ENCODE assay signal across 1 cellular context in genomic region chr12:99450231-99450630, GRCh38.
TF ChIP-seq lines count a peak whose summit lies in the region.

No MANE protein-coding gene starts in this region.

TF ChIP-seq in GM23338, 12 proteins besides CTCF, POLR2A, EP300 and RAD21 (continued from another document):
- TF ChIP-seq ZNF462 (CRISPR knock-in tag; IDR thresholded peaks at IDR 0.05) (no peak), EZH2phosphoT487 (IDR thresholded peaks at IDR 0.05; ENCODE audit: unreplicated experiment) (no peak), NANOG (IDR thresholded peaks at IDR 0.05; ENCODE audit: borderline replicate concordance) (no peak)
